10 cellular contexts compared by ENCODE assay signal in genomic region chr17:35569405-35569804, GRCh38. TPM values are rescaled to one million over a fixed set of nuclear protein-coding genes. Genes with fewer than 3 reads are reported as not detected.
A peak's percentile ranks its signal among the peaks of the same experiment; 100 is the strongest.
DNase-seq lines count a peak whose midpoint lies in the region; ATAC-seq and TF ChIP-seq lines count a peak whose summit lies in the region.
"Had no signal": no experiment of that assay in that cellular context is flagged by ENCODE, and none has a peak within 500 bp of the region (broad histone marks: within the 10 kb centered on the region; RNA-seq: fewer than 3 reads in every experiment).

No MANE protein-coding gene starts in this region.

- ATAC-seq in SK-N-SH treated with all-trans-retinoic acid at 6 μM for 48 hours (no peak), HG02763 (IDR thresholded peaks at IDR 0.05; ENCODE audit: unreplicated experiment) (no peak), HG03432 (IDR thresholded peaks at IDR 0.05; ENCODE audit: unreplicated experiment) (no peak)
- no peak for ATAC-seq in central memory CD8-positive, alpha-beta T cell (replicated peaks; ENCODE audit: extremely low read depth, poor library complexity, severe bottlenecking)

- peaks cover 0 to 10% of the 10 kb centered on the region in 2 experiments; a peak in 2 of 4 replicates for H3K4me1 ChIP-seq in SK-N-SH (ENCODE audit: control insufficient read depth in 1 of 2, insufficient read depth in 2 of 2, low read depth in 1 of 2, low read length in 1 of 2)
- H3K4me1 ChIP-seq in Loucy (ENCODE audit: insufficient read depth, low read length, poor library complexity, severe bottlenecking): peaks cover 15% of the 10 kb centered on the region
- peaks cover 8% of the 10 kb centered on the region for H3K4me1 ChIP-seq in osteoblast (ENCODE audit: insufficient read depth, low read length)
- H3K4me1 ChIP-seq: SJCRH30 had no signal

- H3K27me3 Mint-ChIP-seq in central memory CD8-positive, alpha-beta T cell: no peaks in the 10 kb centered on the region

- no peaks in the 10 kb centered on the region for H3K9me3 ChIP-seq in SK-N-SH
- H3K9me3 ChIP-seq in Loucy (ENCODE audit: insufficient read depth, low read depth, low read length): no peaks in the 10 kb centered on the region
- no peaks in the 10 kb centered on the region for H3K9me3 ChIP-seq in osteoblast (ENCODE audit: low read depth, low read length)
- H3K9me3 ChIP-seq: SJCRH30 had no signal

- POLR2A ChIA-PET in SK-N-SH (lab: Yijun Ruan, JAX): no interaction called here

- peak overlapping the region; percentile 46 for H3K4me3 Mint-ChIP-seq in central memory CD8-positive, alpha-beta T cell

- H3K36me3 ChIP-seq in SK-N-SH (replicated peaks in 1 of 2; ENCODE audit: control insufficient read depth in 1 of 2, insufficient read depth in 2 of 2, low read length in 1 of 2) (peaks cover 2 to 8% of the 10 kb centered on the region in 2 experiments), Loucy (ENCODE audit: insufficient read depth, low read length) (no peaks in the 10 kb centered on the region; the same call in 1 of the 2 replicates), osteoblast (ENCODE audit: insufficient read depth, low read length) (no peaks in the 10 kb centered on the region)

- H3K4me1 Mint-ChIP-seq in central memory CD8-positive, alpha-beta T cell: peaks cover 29% of the 10 kb centered on the region

- H3K4me3 ChIP-seq in SK-N-SH (ENCODE audit: low read depth in 2 of 2, low read length in 1 of 2) (peak overlapping the region in 1 of 2 experiments; percentile 30; a peak in 1 of 4 replicates), Loucy (ENCODE audit: low read length, poor library complexity, severe bottlenecking) (peak overlapping the region; percentile 88), osteoblast (ENCODE audit: insufficient read depth, low read length) (no peak overlapping the region)

- H3K9me2 ChIP-seq in SK-N-SH (no peaks in the 10 kb centered on the region), Loucy (replicated peaks; ENCODE audit: low read depth, low read length) (no peaks in the 10 kb centered on the region)

- no peak overlapping the region for H3K9ac ChIP-seq in SK-N-SH
- peak overlapping the region; percentile 84 for H3K9ac ChIP-seq in Loucy (ENCODE audit: low read depth, low read length, poor library complexity, severe bottlenecking)

- H4K20me1 ChIP-seq in SK-N-SH (ENCODE audit: insufficient read depth) (no peaks in the 10 kb centered on the region), Loucy (ENCODE audit: insufficient read depth, low read length, poor library complexity, severe bottlenecking) (peaks cover 12% of the 10 kb centered on the region), osteoblast (ENCODE audit: insufficient read depth, low read length) (peaks cover 4% of the 10 kb centered on the region)

- 86% methylated on average over 2 of the region's 2 CpGs for WGBS in SK-N-SH (ENCODE audit: low lambda C conversion rate)

- no peaks in the 10 kb centered on the region for H3K9me3 Mint-ChIP-seq in central memory CD8-positive, alpha-beta T cell

- H3K4me2 ChIP-seq in SK-N-SH (peak overlapping the region; percentile 88), Loucy (ENCODE audit: low read depth, low read length, poor library complexity, severe bottlenecking) (peak overlapping the region; percentile 86), osteoblast (ENCODE audit: insufficient read depth, low read length) (peak overlapping the region; percentile 98)

- H3K27ac ChIP-seq in SK-N-SH (ENCODE audit: low read depth in 2 of 2, low read length in 1 of 2): no peak overlapping the region
- H3K27ac ChIP-seq in osteoblast (ENCODE audit: low read depth, low read length): peak overlapping the region; percentile 87
- H3K27ac ChIP-seq: SJCRH30 had no signal

- CTCF ChIA-PET in SK-N-SH (lab: Yijun Ruan, JAX): interaction anchor here (0.8 to 1.0 kb wide), 2 partner anchors 35 to 175 kb away, joined by 3 read pairs; no protein-coding TSS in a partner anchor

- H3K27me3 ChIP-seq in SK-N-SH (ENCODE audit: insufficient read depth) (no peaks in the 10 kb centered on the region; the same call in 1 of the 2 replicates), Loucy (ENCODE audit: insufficient read depth, low read length, poor library complexity, severe bottlenecking) (no peaks in the 10 kb centered on the region), osteoblast (ENCODE audit: insufficient read depth, low read length) (peaks cover 4% of the 10 kb centered on the region)
- H3K27me3 ChIP-seq: SJCRH30 had no signal

- peaks cover 44% of the 10 kb centered on the region for H3K79me2 ChIP-seq in SK-N-SH (ENCODE audit: insufficient read depth)
- peaks cover 36% of the 10 kb centered on the region for H3K79me2 ChIP-seq in Loucy (ENCODE audit: insufficient read depth, low read length)
- peaks cover 41% of the 10 kb centered on the region for H3K79me2 ChIP-seq in osteoblast (ENCODE audit: insufficient read depth, low read length)

- DNase-seq in SK-N-SH (no peak), osteoblast (ENCODE audit: insufficient read length, low spot score, missing footprints) (no peak), SKM-1 (lab: John Stamatoyannopoulos, UW; ENCODE audit: unreplicated experiment) (no peak)
- no peak for DNase-seq in central memory CD8-positive, alpha-beta T cell (ENCODE audit: low spot score in 2 of 2)
- DNase-seq: 8988T, SJCRH30 had no signal

- no peak for TF ChIP-seq RAD21 in SK-N-SH (IDR thresholded peaks at IDR 0.05; ENCODE audit: low read length)

- TF ChIP-seq CTCF in SK-N-SH (IDR thresholded peaks at IDR 0.05) (no peak), Loucy (conservative IDR thresholded peaks at IDR 0.05; ENCODE audit: low read length) (no peak), osteoblast (IDR thresholded peaks at IDR 0.05; ENCODE audit: extremely low read depth, low read depth, low read length) (no peak)

- peaks cover 12% of the 10 kb centered on the region for H3K36me3 Mint-ChIP-seq in central memory CD8-positive, alpha-beta T cell (ENCODE audit: insufficient read depth)

- no peak overlapping the region for H2AFZ ChIP-seq in SK-N-SH (ENCODE audit: low read depth)
- no peak overlapping the region for H2AFZ ChIP-seq in Loucy (ENCODE audit: low read length)
- H2AFZ ChIP-seq in osteoblast (ENCODE audit: low read length): no peak overlapping the region

- no peak for TF ChIP-seq EP300 in SK-N-SH (IDR thresholded peaks at IDR 0.05; ENCODE audit: borderline replicate concordance in 1 of 2, low read depth in 1 of 2, low read length in 1 of 2)

- H3K27ac Mint-ChIP-seq in central memory CD8-positive, alpha-beta T cell (ENCODE audit: low read depth): peak overlapping the region; percentile 67

- H3F3A ChIP-seq in SK-N-SH (replicated peaks; ENCODE audit: insufficient read depth) (peaks cover 5% of the 10 kb centered on the region), Loucy (ENCODE audit: low read depth) (no peaks in the 10 kb centered on the region)

TF ChIP-seq in SK-N-SH, 30 proteins besides CTCF, POLR2A, EP300 and RAD21:
- TF ChIP-seq TCF12 (IDR thresholded peaks at IDR 0.05): no peak

TF ChIP-seq in SK-N-SH treated with all-trans-retinoic acid at 6 μM for 48 hours, 23 proteins besides CTCF, POLR2A, EP300 and RAD21:
- TF ChIP-seq BACH2 (CRISPR knock-in tag; IDR thresholded peaks at IDR 0.05; ENCODE audit: borderline replicate concordance) (no peak), ISL1 (CRISPR knock-in tag; IDR thresholded peaks at IDR 0.05) (no peak), TCF4 (CRISPR knock-in tag; IDR thresholded peaks at IDR 0.05; ENCODE audit: borderline replicate concordance) (no peak), TOX (CRISPR knock-in tag; IDR thresholded peaks at IDR 0.05; ENCODE audit: borderline replicate concordance) (no peak), ZFP3 (CRISPR knock-in tag; IDR thresholded peaks at IDR 0.05) (no peak), SNAI2 (CRISPR knock-in tag; IDR thresholded peaks at IDR 0.05) (no peak), ESRRG (CRISPR knock-in tag; IDR thresholded peaks at IDR 0.05) (no peak), PPARA (CRISPR knock-in tag; IDR thresholded peaks at IDR 0.05; ENCODE audit: borderline replicate concordance) (no peak)
- TF ChIP-seq, protein P1, sequence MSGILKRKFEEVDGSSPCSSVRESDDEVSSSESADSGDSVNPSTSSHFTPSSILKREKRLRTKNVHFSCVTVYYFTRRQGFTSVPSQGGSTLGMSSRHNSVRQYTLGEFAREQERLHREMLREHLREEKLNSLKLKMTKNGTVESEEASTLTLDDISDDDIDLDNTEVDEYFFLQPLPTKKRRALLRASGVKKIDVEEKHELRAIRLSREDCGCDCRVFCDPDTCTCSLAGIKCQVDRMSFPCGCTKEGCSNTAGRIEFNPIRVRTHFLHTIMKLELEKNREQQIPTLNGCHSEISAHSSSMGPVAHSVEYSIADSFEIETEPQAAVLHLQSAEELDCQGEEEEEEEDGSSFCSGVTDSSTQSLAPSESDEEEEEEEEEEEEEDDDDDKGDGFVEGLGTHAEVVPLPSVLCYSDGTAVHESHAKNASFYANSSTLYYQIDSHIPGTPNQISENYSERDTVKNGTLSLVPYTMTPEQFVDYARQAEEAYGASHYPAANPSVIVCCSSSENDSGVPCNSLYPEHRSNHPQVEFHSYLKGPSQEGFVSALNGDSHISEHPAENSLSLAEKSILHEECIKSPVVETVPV (CRISPR knock-in tag; IDR thresholded peaks at IDR 0.05): no peak
TF ChIP-seq in SK-N-SH treated with all-trans-retinoic acid at 6 μM for 48 hours: peak in this region for 0.

RNA-seq across cellular contexts. Expression of gene SLFN14, which starts 8.8 kb away (rescaled TPM):
- polyA plus RNA-seq in SK-N-SH (2012; rRNA removed): not detected in 2 replicates
- polyA plus RNA-seq in SK-N-SH (2012; cell fraction: cytosol; rRNA removed): not detected in 2 replicates
- polyA plus RNA-seq in SK-N-SH (2012; cell fraction: nucleus; rRNA removed): not detected in 2 replicates
- under 0.01 TPM in 2 replicates for total RNA-seq in osteoblast
- total RNA-seq: SJCRH30 had no signal

RNA-seq across cellular contexts. Expression of gene PEX12, which starts 9.0 kb away (rescaled TPM):
- polyA plus RNA-seq in SK-N-SH (2012; rRNA removed): 4.3 and 5.4 TPM in 2 replicates
- polyA plus RNA-seq in SK-N-SH (2012; cell fraction: cytosol; rRNA removed): 4.5 and 4.9 TPM in 2 replicates
- 3.8 and 4.3 TPM in 2 replicates for polyA plus RNA-seq in SK-N-SH (2012; cell fraction: nucleus; rRNA removed)
- total RNA-seq in osteoblast: 8.0 and 8.8 TPM in 2 replicates

RNA-seq across cellular contexts. Expression of gene AP2B1, which starts 17.7 kb away (rescaled TPM):
- 97.8 and 135 TPM in 2 replicates for polyA plus RNA-seq in SK-N-SH (2012; rRNA removed)
- polyA plus RNA-seq in SK-N-SH (2012; cell fraction: cytosol; rRNA removed): 105 and 114 TPM in 2 replicates
- polyA plus RNA-seq in SK-N-SH (2012; cell fraction: nucleus; rRNA removed): 70.8 and 121 TPM in 2 replicates
- total RNA-seq in osteoblast: 84.0 and 93.1 TPM in 2 replicates

RNA-seq across cellular contexts. Expression of gene SLFN12L, which starts 31.9 kb away (rescaled TPM):
- polyA plus RNA-seq in SK-N-SH (2012; rRNA removed): not detected in 2 replicates
- polyA plus RNA-seq in SK-N-SH (2012; cell fraction: cytosol; rRNA removed): not detected in 2 replicates
- not detected in 2 replicates for polyA plus RNA-seq in SK-N-SH (2012; cell fraction: nucleus; rRNA removed)
- 0.36 and 0.88 TPM in 2 replicates for total RNA-seq in osteoblast
- total RNA-seq: SJCRH30 had no signal
